Comparison of ENCODE assay signal across 20 cellular contexts in genomic region chr11:35116245-35116644, GRCh38. TPM values are rescaled to one million over a fixed set of nuclear protein-coding genes. Genes with fewer than 3 reads are reported as not detected.
DNase-seq lines count a peak whose midpoint lies in the region; FAIRE-seq and TF ChIP-seq lines count a peak whose summit lies in the region.
"Had no signal": no experiment of that assay in that cellular context is flagged by ENCODE, and none has a peak within 500 bp of the region (broad histone marks: within the 10 kb centered on the region; RNA-seq: fewer than 3 reads in every experiment).

No MANE protein-coding gene starts in this region.

- H3K79me2 ChIP-seq in OCI-LY3 (ENCODE audit: low read length): 0 out of 2 replicates have a peak, but pooled peaks cover 5% of the 10 kb centered on the region

- FAIRE-seq in bronchial epithelial cell (lab: Jason Lieb, UNC) (no peak), D721Med (lab: Jason Lieb, UNC) (no peak)

- H3K27ac ChIP-seq in OCI-LY3 (ENCODE audit: low read length) (no peak overlapping the region; the same call in 1 of the 2 replicates), rectal smooth muscle tissue (ENCODE audit: low read depth, low read length) (peak overlapping the region; percentile 80)
- H3K27ac ChIP-seq: HL-60 had no signal

- H4K20me1 ChIP-seq in OCI-LY3 (ENCODE audit: insufficient read depth, low read length): no peaks in the 10 kb centered on the region

- H2AFZ ChIP-seq in OCI-LY3 (ENCODE audit: low read depth, low read length): no peak overlapping the region

- H3K36me3 ChIP-seq in OCI-LY3 (replicated peaks; ENCODE audit: low read depth, low read length) (no peaks in the 10 kb centered on the region), bronchial epithelial cell (ENCODE audit: control insufficient read depth, insufficient read depth, low read length) (no peaks in the 10 kb centered on the region), rectal smooth muscle tissue (ENCODE audit: control insufficient read depth, insufficient read depth, low read length) (no peaks in the 10 kb centered on the region)

- no peaks in the 10 kb centered on the region for H3K9me3 ChIP-seq in OCI-LY3 (ENCODE audit: insufficient read depth, low read length)

- 0 out of 2 replicates have a peak, but pooled peaks cover 3% of the 10 kb centered on the region for H3K27me3 ChIP-seq in OCI-LY3 (ENCODE audit: low read depth, low read length)
- no peaks in the 10 kb centered on the region for H3K27me3 ChIP-seq in bronchial epithelial cell (ENCODE audit: control insufficient read depth, insufficient read depth, low read length)
- no peaks in the 10 kb centered on the region for H3K27me3 ChIP-seq in rectal smooth muscle tissue (ENCODE audit: control insufficient read depth, insufficient read depth, low read length)

- H3K4me1 ChIP-seq in OCI-LY3 (ENCODE audit: low read length) (peaks cover 89% of the 10 kb centered on the region), rectal smooth muscle tissue (ENCODE audit: control insufficient read depth, insufficient read depth, low read length) (peaks cover 16% of the 10 kb centered on the region)

- peak overlapping the region; percentile 49; the same call in 1 of the 2 replicates for H3K9ac ChIP-seq in OCI-LY3 (ENCODE audit: low read length)
- no peak overlapping the region for H3K9ac ChIP-seq in rectal smooth muscle tissue (ENCODE audit: low read length)

- H3K4me3 ChIP-seq in OCI-LY3 (ENCODE audit: low read length): peak overlapping the region; percentile 51; the same call in 1 of the 2 replicates
- no peak overlapping the region for H3K4me3 ChIP-seq in bronchial epithelial cell (ENCODE audit: low read depth, low read length)
- no peak overlapping the region for H3K4me3 ChIP-seq in rectal smooth muscle tissue (ENCODE audit: low read length)

- DNase-seq in Daoy (ENCODE audit: low read depth) (peak; percentile 80), bronchial epithelial cell (ENCODE audit: low read depth) (peak; percentile 88), D721Med (ENCODE audit: insufficient read length, low spot score) (no peak), NCI-H146 treated with DMSO at 0.1 percent for 48 hours (lab: John Stamatoyannopoulos, UW; ENCODE audit: unreplicated experiment) (no peak), germinal center (ENCODE audit: low spot score) (no peak)
- DNase-seq in stimulated activated CD8-positive, alpha-beta memory T cell treated with anti-CD3 and anti-CD28 coated beads, Interleukin-4, amount 100 ng/mL, for 48 hours: no peak
- DNase-seq: activated CD4-positive, alpha-beta T cell treated with anti-CD3 and anti-CD28 coated beads for 48 hours; activated naive CD8-positive, alpha-beta T cell treated with anti-CD3 and anti-CD28 coated beads, Interleukin-2, amount 50 U/mL, for 24 hours; cerebellar nuclear complex; COR-L47; GF-D8; HFFc6; hippocampal formation; Kasumi-1; left cardiac atrium; NCI-H1930; SHP77 had no signal

- H3K4me2 ChIP-seq in OCI-LY3 (ENCODE audit: low read length): peak overlapping the region; percentile 81

- TF ChIP-seq CTCF in OCI-LY3 (IDR thresholded peaks at IDR 0.05; ENCODE audit: low read depth, low read length): no peak
- TF ChIP-seq CTCF in bronchial epithelial cell (IDR thresholded peaks at IDR 0.05; ENCODE audit: insufficient read depth, low read length, severe bottlenecking): no peak
- TF ChIP-seq CTCF in D721Med (IDR thresholded peaks at IDR 0.05; ENCODE audit: insufficient read depth, missing control alignments): no peak

RNA-seq across cellular contexts. Expression of gene CD44, which starts 22.7 kb away (rescaled TPM):
- total RNA-seq in Daoy (2014; rRNA removed; shearing (Covaris generic)): 149 and 200 TPM in 2 replicates
- total RNA-seq in bronchial epithelial cell: 254 and 319 TPM in 2 replicates

Comparison
In these comparisons a context has a peak if more than half of its experiments do, and no peak if none do; other contexts are left out.
1. DNase-seq: peak in Daoy (single experiment) and bronchial epithelial cell (single experiment); none in D721Med (single experiment), NCI-H146 treated with DMSO at 0.1 percent for 48 hours (single experiment), stimulated activated CD8-positive, alpha-beta memory T cell treated with anti-CD3 and anti-CD28 coated beads, Interleukin-4, amount 100 ng/mL, for 48 hours (single experiment) and germinal center (single experiment).